ENCODE assay signal across 31 cellular contexts in the genomic region with DNA sequence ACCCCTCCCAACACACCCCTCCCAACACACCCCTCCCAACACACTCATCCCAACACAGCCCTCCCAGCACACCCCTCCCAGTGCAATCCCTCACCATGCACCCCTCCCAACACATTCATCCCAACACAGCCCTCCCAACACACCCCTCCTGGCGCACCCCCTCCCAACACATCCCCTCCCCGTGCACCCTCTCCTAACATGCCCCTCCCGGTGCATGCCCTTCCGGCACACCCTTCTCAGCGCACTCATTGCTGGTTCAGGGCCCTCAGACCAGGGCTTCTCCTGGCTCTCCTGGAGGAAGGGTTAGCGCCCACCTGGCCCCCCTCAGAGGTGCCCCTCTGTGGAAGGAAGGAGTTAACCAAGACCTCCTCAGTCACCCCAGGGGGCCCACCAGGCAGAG.
"Had no signal": no experiment of that assay in that cellular context is flagged by ENCODE, and none has a peak within 500 bp of the region (broad histone marks: within the 10 kb centered on the region; RNA-seq: fewer than 3 reads in every experiment).

No MANE protein-coding gene starts in this region.

- ATAC-seq: activated CD4-positive, alpha-beta T cell treated with anti-CD3 and anti-CD28 coated beads for 36 hours; activated T-helper 17 cell treated with anti-CD3 and anti-CD28 coated beads, Interleukin-2, amount 50 U/mL, for 72 hours; body of pancreas; effector memory CD8-positive, alpha-beta T cell; foreskin keratinocyte; gastrocnemius medialis; T-helper 17 cell had no signal

- H3K4me1 Mint-ChIP-seq: activated CD4-positive, alpha-beta T cell treated with anti-CD3 and anti-CD28 coated beads for 36 hours; activated CD4-positive, alpha-beta T cell treated with anti-CD3 and anti-CD28 coated beads, Interleukin-2, amount 10 ng/mL, durations not matched to agents 24 days and 14 days; activated T-helper 17 cell treated with anti-CD3 and anti-CD28 coated beads, Interleukin-2, amount 50 U/mL, for 72 hours; T-helper 17 cell had no signal

- H3K4me3 ChIP-seq: body of pancreas, esophagus muscularis mucosa, gastrocnemius medialis had no signal

- H3K36me3 Mint-ChIP-seq: activated CD4-positive, alpha-beta memory T cell treated with anti-CD3 and anti-CD28 coated beads for 36 hours; activated naive CD8-positive, alpha-beta T cell had no signal

- DNase-seq: activated CD4-positive, alpha-beta memory T cell treated with anti-CD3 and anti-CD28 coated beads for 36 hours; activated CD4-positive, alpha-beta T cell treated with anti-CD3 and anti-CD28 coated beads for 36 hours; activated CD4-positive, alpha-beta T cell treated with anti-CD3 and anti-CD28 coated beads, Interleukin-2, amount 10 ng/mL, durations not matched to agents 24 days and 14 days; activated CD4-positive, CD25-positive, alpha-beta regulatory T cell; activated CD4-positive, CD25-positive, alpha-beta regulatory T cell treated with anti-CD3 and anti-CD28 coated beads, Interleukin-2, amount 50 U/mL, for 72 hours; activated CD8-positive, alpha-beta memory T cell treated with anti-CD3 and anti-CD28 coated beads, Interleukin-2, amount 50 U/mL, for 48 hours; activated effector memory CD4-positive, alpha-beta T cell treated with Interleukin-2 at 50 U/mL for 16 hours; activated gamma-delta T cell treated with Interleukin-2 at 50 U/mL for 16 hours; activated naive CD4-positive, alpha-beta T cell treated with anti-CD3 and anti-CD28 coated beads, Interleukin-2, amount 50 U/mL, for 16 hours; activated naive CD4-positive, alpha-beta T cell treated with Interleukin-2 at 50 U/mL for 16 hours; activated T-cell treated with anti-CD3 and anti-CD28 coated beads for 4 hours; activated T-cell treated with anti-CD3 and anti-CD28 coated beads, Interleukin-2, amount 50 U/mL, for 24 hours; amniotic stem cell; anterior cingulate cortex; body of pancreas; caudate nucleus; cortex of kidney; dermis blood vessel endothelial cell; effector CD4-positive, alpha-beta T cell; effector memory CD8-positive, alpha-beta T cell; erythroblast; foreskin keratinocyte; gastrocnemius medialis; glutamatergic neuron; T-helper 1 cell; T-helper 17 cell; T1000 had no signal

- H3K36me3 ChIP-seq: esophagus muscularis mucosa, gastrocnemius medialis had no signal

- H3K27ac ChIP-seq: body of pancreas, esophagus muscularis mucosa, foreskin keratinocyte, gastrocnemius medialis had no signal

- H3K27ac Mint-ChIP-seq: activated CD4-positive, alpha-beta memory T cell treated with anti-CD3 and anti-CD28 coated beads for 36 hours; activated CD4-positive, alpha-beta T cell treated with anti-CD3 and anti-CD28 coated beads for 36 hours; activated CD4-positive, alpha-beta T cell treated with anti-CD3 and anti-CD28 coated beads, Interleukin-2, amount 10 ng/mL, durations not matched to agents 24 days and 14 days; activated naive CD8-positive, alpha-beta T cell; activated T-cell treated with anti-CD3 and anti-CD28 coated beads, Interleukin-2, amount 50 U/mL, for 24 hours; activated T-helper 17 cell treated with anti-CD3 and anti-CD28 coated beads, Interleukin-2, amount 50 U/mL, for 72 hours; effector memory CD8-positive, alpha-beta T cell; T-helper 17 cell; T-helper 2 cell treated with Interferon-gamma antibody and Interleukin-4, amounts not matched to agents 5 μg/mL and 100 μg/mL, for 36 hours had no signal

- H3K27me3 Mint-ChIP-seq: activated CD4-positive, alpha-beta T cell treated with anti-CD3 and anti-CD28 coated beads for 36 hours; activated CD4-positive, alpha-beta T cell treated with anti-CD3 and anti-CD28 coated beads, Interleukin-2, amount 10 ng/mL, durations not matched to agents 24 days and 14 days had no signal

- H3K9me3 Mint-ChIP-seq: activated CD4-positive, alpha-beta memory T cell treated with anti-CD3 and anti-CD28 coated beads for 36 hours; activated CD4-positive, alpha-beta T cell treated with anti-CD3 and anti-CD28 coated beads, Interleukin-2, amount 10 ng/mL, durations not matched to agents 24 days and 14 days; activated T-cell treated with anti-CD3 and anti-CD28 coated beads, Interleukin-2, amount 50 U/mL, for 24 hours; activated T-helper 17 cell treated with anti-CD3 and anti-CD28 coated beads, Interleukin-2, amount 50 U/mL, for 72 hours; effector memory CD8-positive, alpha-beta T cell; T-helper 2 cell treated with Interferon-gamma antibody and Interleukin-4, amounts not matched to agents 5 μg/mL and 100 μg/mL, for 36 hours had no signal

- H3K27me3 ChIP-seq: body of pancreas, foreskin keratinocyte had no signal

- H3K4me1 ChIP-seq: body of pancreas, foreskin keratinocyte, gastrocnemius medialis had no signal

- H3K4me3 Mint-ChIP-seq: activated CD4-positive, alpha-beta memory T cell treated with anti-CD3 and anti-CD28 coated beads for 36 hours; activated CD4-positive, alpha-beta T cell treated with anti-CD3 and anti-CD28 coated beads for 36 hours; activated CD4-positive, alpha-beta T cell treated with anti-CD3 and anti-CD28 coated beads, Interleukin-2, amount 10 ng/mL, durations not matched to agents 24 days and 14 days; activated naive CD8-positive, alpha-beta T cell; activated T-cell treated with anti-CD3 and anti-CD28 coated beads, Interleukin-2, amount 50 U/mL, for 24 hours; activated T-helper 17 cell treated with anti-CD3 and anti-CD28 coated beads, Interleukin-2, amount 50 U/mL, for 72 hours; effector memory CD8-positive, alpha-beta T cell; T-helper 17 cell; T-helper 2 cell treated with Interferon-gamma antibody and Interleukin-4, amounts not matched to agents 5 μg/mL and 100 μg/mL, for 36 hours had no signal

- H3K9me3 ChIP-seq: body of pancreas, esophagus muscularis mucosa, gastrocnemius medialis had no signal
